Comparison of ENCODE assay signal across 8 cellular contexts in genomic region chr15:84818221-84819131, GRCh38. TPM values are rescaled to one million over a fixed set of nuclear protein-coding genes. Genes with fewer than 3 reads are reported as not detected.
DNase-seq lines count a peak whose midpoint lies in the region; ATAC-seq and TF ChIP-seq lines count a peak whose summit lies in the region.

No MANE protein-coding gene starts in this region.

- H3K27ac ChIP-seq in left lung (peak overlapping the region; percentile 63 to 67), transverse colon (peak overlapping the region; percentile 71 to 87 (median 76))

- in situ Hi-C loops in transverse colon (cut with MboI; ENCODE audit: low pct_ligation_motif_present in 1 of 4, low pct_unique_long_range_greater_than_20kb in 1 of 4, low sequenced_read_pairs in 3 of 4): no loop called here

- H3K36me3 ChIP-seq in left lung: no peaks in the 10 kb centered on the region
- no peaks in the 10 kb centered on the region for H3K36me3 ChIP-seq in transverse colon

- peaks cover 4% of the 10 kb centered on the region for H3K4me1 Mint-ChIP-seq in activated CD4-positive, alpha-beta T cell treated with anti-CD3 and anti-CD28 coated beads, Interleukin-2, amount 10 ng/mL, durations not matched to agents 24 days and 14 days

- H3K4me1 ChIP-seq in left lung: peaks cover 6 to 50% of the 10 kb centered on the region in 2 donors
- peaks cover 9 to 31% (median 15%) of the 10 kb centered on the region in 4 donors for H3K4me1 ChIP-seq in transverse colon

- peaks cover 9% of the 10 kb centered on the region for H3K27me3 Mint-ChIP-seq in activated CD4-positive, alpha-beta T cell treated with anti-CD3 and anti-CD28 coated beads, Interleukin-2, amount 10 ng/mL, durations not matched to agents 24 days and 14 days

- H3K27ac Mint-ChIP-seq in activated CD4-positive, alpha-beta T cell treated with anti-CD3 and anti-CD28 coated beads, Interleukin-2, amount 10 ng/mL, durations not matched to agents 24 days and 14 days: no peak overlapping the region

- no peak overlapping the region for H3K4me3 ChIP-seq in cardiac fibroblast (replicated peaks in 1 of 2; ENCODE audit: low read depth in 2 of 2, low read length in 2 of 2)
- peak overlapping the region in 1 of 2 donors; percentile 21 for H3K4me3 ChIP-seq in left lung
- H3K4me3 ChIP-seq in transverse colon: peak overlapping the region in 1 of 4 donors; percentile 51

- H3K9me3 ChIP-seq in left lung: no peaks in the 10 kb centered on the region
- no peaks in the 10 kb centered on the region for H3K9me3 ChIP-seq in transverse colon

- H3K27me3 ChIP-seq in left lung: peaks cover 0 to 7% of the 10 kb centered on the region in 2 donors
- H3K27me3 ChIP-seq in transverse colon: peaks cover 4% of the 10 kb centered on the region

- H3K36me3 Mint-ChIP-seq in activated CD4-positive, alpha-beta T cell treated with anti-CD3 and anti-CD28 coated beads, Interleukin-2, amount 10 ng/mL, durations not matched to agents 24 days and 14 days (ENCODE audit: low read depth): no peaks in the 10 kb centered on the region

- intact Hi-C loops in activated CD4-positive, alpha-beta T cell treated with anti-CD3 and anti-CD28 coated beads, Interleukin-2, amount 10 ng/mL, durations not matched to agents 24 days and 14 days (cut with micrococcal nuclease): no loop called here
- intact Hi-C loops in left lung (cut with DNase I): no loop called here
- intact Hi-C loops in transverse colon (cut with DNase I; ENCODE audit: low total_unique reads): loop anchor here (10.0 kb wide), 1 partner anchor 64 kb away; no protein-coding TSS in a partner anchor

- no peaks in the 10 kb centered on the region for H3K9me3 Mint-ChIP-seq in activated CD4-positive, alpha-beta T cell treated with anti-CD3 and anti-CD28 coated beads, Interleukin-2, amount 10 ng/mL, durations not matched to agents 24 days and 14 days

- no peak for TF ChIP-seq EP300 in transverse colon (IDR thresholded peaks at IDR 0.05; ENCODE audit: low read depth)

- H3K4me3 Mint-ChIP-seq in activated CD4-positive, alpha-beta T cell treated with anti-CD3 and anti-CD28 coated beads, Interleukin-2, amount 10 ng/mL, durations not matched to agents 24 days and 14 days: no peak overlapping the region

- 64 to 69% methylated on average over 6 to 9 of the region's 9 CpGs for WGBS in transverse colon (ENCODE audit: low coverage in 1 of 2), 2 donors

- TF ChIP-seq CTCF in cardiac fibroblast (IDR thresholded peaks at IDR 0.05; ENCODE audit: low read depth, low read length) (peak; percentile 5), left lung (IDR thresholded peaks at IDR 0.05) (no peak), transverse colon (IDR thresholded peaks at IDR 0.05) (no peak)

- DNase-seq in activated CD4-positive, alpha-beta T cell treated with anti-CD3 and anti-CD28 coated beads, Interleukin-2, amount 10 ng/mL, durations not matched to agents 24 days and 14 days: peak; percentile 69
- DNase-seq in activated CD4-positive, alpha-beta T cell treated with anti-CD3 and anti-CD28 coated beads for 4 hours: no peak
- peak; percentile 60 to 80 for DNase-seq in cardiac fibroblast (ENCODE audit: low read depth in 2 of 2)
- DNase-seq in left lung: no peak
- no peak for DNase-seq in transverse colon
- DNase-seq in NCI-H2196 treated with DMSO at 0.1 percent for 48 hours (lab: John Stamatoyannopoulos, UW; ENCODE audit: unreplicated experiment): no peak
- DNase-seq in middle frontal gyrus (ENCODE audit: extremely low spot score, low spot score): no peak
- DNase-seq in SIG-M5 (lab: John Stamatoyannopoulos, UW): no peak

- no peak for TF ChIP-seq POLR2A in transverse colon (IDR thresholded peaks at IDR 0.05)

- ATAC-seq in left lung: peak; percentile 55

RNA-seq across cellular contexts. Expression of gene ALPK3, which starts 1.3 kb away (rescaled TPM):
- 0.09 and 0.21 TPM in 2 replicates for total RNA-seq in activated CD4-positive, alpha-beta T cell treated with anti-CD3 and anti-CD28 coated beads, Interleukin-2, amount 10 ng/mL, durations not matched to agents 24 days and 14 days
- total RNA-seq in left lung (10 to 100 TPM in 1 of 2 donors, 1 to 10 TPM in 1; 6.9 to 14.3 TPM), transverse colon (1 to 10 TPM; 1.1 to 4.6 (median 2.8) TPM)

Comparison
In these comparisons a context has a peak if more than half of its experiments do, and no peak if none do; other contexts are left out.
1. DNase-seq: peak in activated CD4-positive, alpha-beta T cell treated with anti-CD3 and anti-CD28 coated beads, Interleukin-2, amount 10 ng/mL, durations not matched to agents 24 days and 14 days (single experiment) and cardiac fibroblast (2 of 2); none in activated CD4-positive, alpha-beta T cell treated with anti-CD3 and anti-CD28 coated beads for 4 hours (0 of 2), left lung (0 of 2), transverse colon (single experiment), NCI-H2196 treated with DMSO at 0.1 percent for 48 hours (single experiment), middle frontal gyrus (single experiment) and SIG-M5 (single experiment).